ENCODE assay signal across 9 cellular contexts in genomic region chr20:22403860-22404608, GRCh38.
DNase-seq lines count a peak whose midpoint lies in the region; ATAC-seq and TF ChIP-seq lines count a peak whose summit lies in the region.
"Had no signal": no experiment of that assay in that cellular context is flagged by ENCODE, and none has a peak within 500 bp of the region (broad histone marks: within the 10 kb centered on the region; RNA-seq: fewer than 3 reads in every experiment).

No MANE protein-coding gene starts in this region.

- no peaks in the 10 kb centered on the region for H3K9me3 ChIP-seq in parathyroid adenoma (ENCODE audit: control insufficient read depth, low read length)
- no peaks in the 10 kb centered on the region for H3K9me3 ChIP-seq in OCI-LY7 (ENCODE audit: low read length)

- no peaks in the 10 kb centered on the region; the same call in 1 of the 2 replicates for H3K36me3 ChIP-seq in GM06990 (ENCODE audit: control insufficient read depth, insufficient read depth, low read length)
- H3K36me3 ChIP-seq in parathyroid adenoma (ENCODE audit: control insufficient read depth, insufficient read depth, low read length), result no peaks in the 10 kb centered on the region
- no peaks in the 10 kb centered on the region for H3K36me3 ChIP-seq in OCI-LY7 (ENCODE audit: insufficient read depth, low read length)

- H3K27me3 ChIP-seq in GM06990 (replicated peaks; ENCODE audit: control insufficient read depth, insufficient read depth, low read length), result no peaks in the 10 kb centered on the region
- H3K27me3 ChIP-seq in parathyroid adenoma (ENCODE audit: control insufficient read depth, insufficient read depth, low read length), result no peaks in the 10 kb centered on the region

- no peak for TF ChIP-seq CTCF in GM06990 (IDR thresholded peaks at IDR 0.05; ENCODE audit: insufficient read depth, low read length, poor library complexity, severe bottlenecking)
- TF ChIP-seq CTCF in endothelial cell (IDR thresholded peaks at IDR 0.05; ENCODE audit: unreplicated experiment), result no peak
- no peak for TF ChIP-seq CTCF in parathyroid adenoma (IDR thresholded peaks at IDR 0.05)
- no peak for TF ChIP-seq CTCF in OCI-LY7 (conservative IDR thresholded peaks at IDR 0.05; ENCODE audit: low read length)

- no TSS peak for BruUV-seq in OCI-LY7 (replicated peaks; lab: Mats Ljungman, UMichigan)

- H3K9ac ChIP-seq in parathyroid adenoma, result no peak overlapping the region

- H4K20me1 ChIP-seq in OCI-LY7 (ENCODE audit: insufficient read depth, low read length), result no peaks in the 10 kb centered on the region

- CTCF ChIA-PET in OCI-LY7 (lab: Charles Lee; ENCODE audit: unreplicated experiment) (no interaction called here), HEK293T (lab: Yijun Ruan, JAX) (interaction anchor here (0.7 to 1.2 kb wide), 2 partner anchors 19 to 183 kb away, joined by 3 to 6 read pairs; no protein-coding TSS in a partner anchor)

- peaks cover 12% of the 10 kb centered on the region for H3K4me1 Mint-ChIP-seq in endothelial cell (ENCODE audit: unreplicated experiment)

- H3K27ac Mint-ChIP-seq in endothelial cell (ENCODE audit: unreplicated experiment), result no peak overlapping the region

- POLR2A ChIA-PET in OCI-LY7 (lab: Charles Lee) (no interaction called here), HEK293T (lab: Yijun Ruan, JAX) (no interaction called here)

- H3K4me3 ChIP-seq in GM06990 (replicated peaks; ENCODE audit: low read depth, low read length) (peak overlapping the region; percentile 20), parathyroid adenoma (ENCODE audit: low read depth, low read length) (no peak overlapping the region), OCI-LY7 (ENCODE audit: low read depth, low read length, poor library complexity, severe bottlenecking) (no peak overlapping the region)

- H2AFZ ChIP-seq in parathyroid adenoma, result peak overlapping the region; percentile 26
- H2AFZ ChIP-seq in OCI-LY7 (ENCODE audit: low read length), result no peak overlapping the region

- H3K79me2 ChIP-seq in parathyroid adenoma (no peaks in the 10 kb centered on the region), OCI-LY7 (ENCODE audit: insufficient read depth, low read depth, low read length) (no peaks in the 10 kb centered on the region)

- peaks cover 1% of the 10 kb centered on the region for H3K27me3 Mint-ChIP-seq in endothelial cell (ENCODE audit: unreplicated experiment)

- no peaks in the 10 kb centered on the region for H3K9me2 ChIP-seq in OCI-LY7 (ENCODE audit: insufficient read depth, low read length)

- H3K4me1 ChIP-seq in parathyroid adenoma, result no peaks in the 10 kb centered on the region
- no peaks in the 10 kb centered on the region for H3K4me1 ChIP-seq in OCI-LY7 (ENCODE audit: insufficient read depth, low read length, poor library complexity, severe bottlenecking)

- intact Hi-C loops in OCI-LY7 (cut with micrococcal nuclease; ENCODE audit: unreplicated experiment), result no loop called here

- no peak overlapping the region for H3K27ac ChIP-seq in parathyroid adenoma
- H3K27ac ChIP-seq in OCI-LY7 (ENCODE audit: low read depth, low read length, poor library complexity, severe bottlenecking), result no peak overlapping the region

- ATAC-seq in HG03135 (IDR thresholded peaks at IDR 0.05; ENCODE audit: unreplicated experiment), result no peak

- DNase-seq in GM06990 (ENCODE audit: extremely low read depth, insufficient read length), result no peak
- DNase-seq in NCI-H2196 (lab: John Stamatoyannopoulos, UW; ENCODE audit: unreplicated experiment), result peak; percentile 49
- no peak for DNase-seq in endothelial cell (ENCODE audit: low spot score)
- DNase-seq in OCI-LY7 (ENCODE audit: low spot score), result no peak
- no peak for DNase-seq in HEK293T (ENCODE audit: extremely low spot score)
- no peak for DNase-seq in Kasumi-1 (lab: John Stamatoyannopoulos, UW)
- DNase-seq: activated CD8-positive, alpha-beta memory T cell treated with anti-CD3 and anti-CD28 coated beads, Interleukin-2, amount 50 U/mL, for 48 hours had no signal

- H3K4me3 Mint-ChIP-seq in endothelial cell (ENCODE audit: unreplicated experiment), result peak overlapping the region; percentile 10

- no peaks in the 10 kb centered on the region for H3K36me3 Mint-ChIP-seq in endothelial cell (ENCODE audit: low read depth, unreplicated experiment)

- H3K9me3 Mint-ChIP-seq in endothelial cell (ENCODE audit: unreplicated experiment), result no peaks in the 10 kb centered on the region

- H3K4me2 ChIP-seq in parathyroid adenoma (ENCODE audit: low read length), result peak overlapping the region; percentile 33
- no peak overlapping the region for H3K4me2 ChIP-seq in OCI-LY7 (ENCODE audit: low read length)

TF ChIP-seq in HEK293T, 16 proteins besides CTCF, POLR2A, EP300 and RAD21:
- TF ChIP-seq TARDBP (IDR thresholded peaks at IDR 0.05), result no peak
- no peak for TF ChIP-seq BHLHE40 (IDR thresholded peaks at IDR 0.05; ENCODE audit: borderline replicate concordance)
- no peak for TF ChIP-seq NFRKB (IDR thresholded peaks at IDR 0.05)
- TF ChIP-seq CTBP1 (IDR thresholded peaks at IDR 0.05; ENCODE audit: borderline replicate concordance), result no peak
- no peak for TF ChIP-seq LEF1 (IDR thresholded peaks at IDR 0.05; ENCODE audit: borderline replicate concordance)
